Comparison of ENCODE assay signal across 17 cellular contexts in the genomic region with DNA sequence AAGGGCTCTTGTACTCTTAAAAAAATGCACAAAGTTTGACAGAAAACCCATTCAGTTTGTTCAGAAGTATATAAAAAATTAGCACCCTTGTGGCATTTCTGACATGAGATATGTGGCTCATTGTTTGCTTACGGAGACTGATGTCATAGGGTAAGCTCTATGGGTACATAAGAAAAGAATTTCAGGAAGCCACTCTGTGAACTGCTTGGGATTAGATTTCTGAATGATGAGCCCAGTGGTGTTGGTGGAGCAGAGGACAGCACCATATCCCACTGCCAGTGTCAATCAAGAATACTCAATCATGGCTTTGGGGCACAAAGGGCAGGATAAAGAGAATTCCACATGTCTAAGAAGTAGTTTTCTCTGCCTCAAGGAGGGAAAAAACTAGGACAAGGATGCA.
DNase-seq lines count a peak whose midpoint lies in the region; ATAC-seq and TF ChIP-seq lines count a peak whose summit lies in the region.
"Had no signal": no experiment of that assay in that cellular context is flagged by ENCODE, and none has a peak within 500 bp of the region (broad histone marks: within the 10 kb centered on the region; RNA-seq: fewer than 3 reads in every experiment).

No MANE protein-coding gene starts in this region.

- POLR2A ChIA-PET in WTC11 (lab: Charles Lee): no interaction called here

- ATAC-seq in WTC11 (no peak; the same call in 1 of the 2 replicates), HG03045 (IDR thresholded peaks at IDR 0.05; ENCODE audit: unreplicated experiment) (no peak), GM19023 (IDR thresholded peaks at IDR 0.05; ENCODE audit: unreplicated experiment) (no peak)
- ATAC-seq: psoas muscle; stimulated activated naive CD8-positive, alpha-beta T cell treated with anti-CD3 and anti-CD28 coated beads, Interleukin-15, Interleukin-2, amounts not matched to agents 100 U/mL and 50 U/mL, for 24 hours had no signal

- no peaks in the 10 kb centered on the region for H3K27me3 Mint-ChIP-seq in WTC11 (ENCODE audit: low read depth)

- H3K27ac ChIP-seq in vagina (no peak overlapping the region), stomach (no peak overlapping the region)
- H3K27ac ChIP-seq: psoas muscle had no signal

- H3K9me3 ChIP-seq in vagina (no peaks in the 10 kb centered on the region), stomach (no peaks in the 10 kb centered on the region)
- H3K9me3 ChIP-seq: psoas muscle had no signal

- TF ChIP-seq CTCF in WTC11 (IDR thresholded peaks at IDR 0.05) (no peak), fibroblast of villous mesenchyme (IDR thresholded peaks at IDR 0.05; ENCODE audit: insufficient read depth, low read depth, low read length) (no peak), vagina (IDR thresholded peaks at IDR 0.05) (no peak), stomach (IDR thresholded peaks at IDR 0.05) (no peak)

- H3K27me3 ChIP-seq in vagina (no peaks in the 10 kb centered on the region), stomach (no peaks in the 10 kb centered on the region)

- no peaks in the 10 kb centered on the region for H3K4me1 ChIP-seq in vagina
- H3K4me1 ChIP-seq in stomach: no peaks in the 10 kb centered on the region
- H3K4me1 ChIP-seq: psoas muscle had no signal

- H3K36me3 ChIP-seq in vagina (no peaks in the 10 kb centered on the region), stomach (no peaks in the 10 kb centered on the region)

- DNase-seq in H4 (ENCODE audit: low spot score) (peak; percentile 19), WTC11 (ENCODE audit: low spot score) (no peak), fibroblast of villous mesenchyme (ENCODE audit: low read depth) (peak; percentile 17), retina (peak; percentile 4), vagina (ENCODE audit: extremely low spot score in 2 of 2) (no peak), stomach (no peak)
- DNase-seq: CD4-positive, CD25-positive, alpha-beta regulatory T cell; hippocampal formation; mammary epithelial cell; NCI-H1105; NCI-H774; psoas muscle; SIG-M5; stimulated activated CD4-positive, alpha-beta T cell treated with anti-CD3 and anti-CD28 coated beads, Interleukin-2, amount 100 ng/mL, for 48 hours; stimulated activated naive CD8-positive, alpha-beta T cell treated with anti-CD3 and anti-CD28 coated beads, Interleukin-15, Interleukin-2, amounts not matched to agents 100 U/mL and 50 U/mL, for 24 hours had no signal

- no peak for TF ChIP-seq EP300 in stomach (IDR thresholded peaks at IDR 0.05)

- TF ChIP-seq POLR2A in vagina (IDR thresholded peaks at IDR 0.05): no peak
- no peak for TF ChIP-seq POLR2A in stomach (IDR thresholded peaks at IDR 0.05)

- peaks cover 11% of the 10 kb centered on the region for H3K9me3 Mint-ChIP-seq in WTC11

- H3K4me3 Mint-ChIP-seq in WTC11: no peak overlapping the region
- H3K4me3 Mint-ChIP-seq: CD4-positive, CD25-positive, alpha-beta regulatory T cell had no signal

- H3K4me3 ChIP-seq in fibroblast of villous mesenchyme (ENCODE audit: low read depth, low read length) (no peak overlapping the region), vagina (no peak overlapping the region), stomach (no peak overlapping the region)
- H3K4me3 ChIP-seq: psoas muscle had no signal

- 63 to 77% (median 67%) methylated on average over 1 of the region's 1 CpG for WGBS in stomach, 5 donors

- no peaks in the 10 kb centered on the region for H3K36me3 Mint-ChIP-seq in WTC11
- H3K36me3 Mint-ChIP-seq: CD4-positive, CD25-positive, alpha-beta regulatory T cell had no signal

- CTCF ChIA-PET in WTC11 (lab: Charles Lee): no interaction called here

- peaks cover 23% of the 10 kb centered on the region for H3K4me1 Mint-ChIP-seq in WTC11
- H3K4me1 Mint-ChIP-seq: CD4-positive, CD25-positive, alpha-beta regulatory T cell had no signal

- intact Hi-C loops in vagina (cut with DNase I): no loop called here
- intact Hi-C loops in stomach (cut with DNase I; ENCODE audit: low total_unique reads): no loop called here

- H3K27ac Mint-ChIP-seq in WTC11: peak overlapping the region; percentile 45; the same call in 1 of the 2 replicates
- H3K27ac Mint-ChIP-seq: CD4-positive, CD25-positive, alpha-beta regulatory T cell had no signal

TF ChIP-seq in WTC11, 78 proteins besides CTCF, POLR2A, EP300 and RAD21:
- TF ChIP-seq, protein P1, sequence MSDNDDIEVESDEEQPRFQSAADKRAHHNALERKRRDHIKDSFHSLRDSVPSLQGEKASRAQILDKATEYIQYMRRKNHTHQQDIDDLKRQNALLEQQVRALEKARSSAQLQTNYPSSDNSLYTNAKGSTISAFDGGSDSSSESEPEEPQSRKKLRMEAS (CRISPR knock-in tag; IDR thresholded peaks at IDR 0.05): no peak
- TF ChIP-seq, protein P2, sequence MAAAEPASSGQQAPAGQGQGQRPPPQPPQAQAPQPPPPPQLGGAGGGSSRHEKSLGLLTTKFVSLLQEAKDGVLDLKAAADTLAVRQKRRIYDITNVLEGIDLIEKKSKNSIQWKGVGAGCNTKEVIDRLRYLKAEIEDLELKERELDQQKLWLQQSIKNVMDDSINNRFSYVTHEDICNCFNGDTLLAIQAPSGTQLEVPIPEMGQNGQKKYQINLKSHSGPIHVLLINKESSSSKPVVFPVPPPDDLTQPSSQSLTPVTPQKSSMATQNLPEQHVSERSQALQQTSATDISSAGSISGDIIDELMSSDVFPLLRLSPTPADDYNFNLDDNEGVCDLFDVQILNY (CRISPR knock-in tag; IDR thresholded peaks at IDR 0.05): no peak
- TF ChIP-seq ESRRA (CRISPR knock-in tag; IDR thresholded peaks at IDR 0.05; ENCODE audit: borderline replicate concordance) (no peak), ZNF671 (CRISPR knock-in tag; IDR thresholded peaks at IDR 0.05) (no peak), ELF4 (CRISPR knock-in tag; IDR thresholded peaks at IDR 0.05; ENCODE audit: low read depth) (no peak), NFATC4 (CRISPR knock-in tag; IDR thresholded peaks at IDR 0.05) (no peak), MYBL2 (CRISPR knock-in tag; IDR thresholded peaks at IDR 0.05) (no peak), FOXP1 (CRISPR knock-in tag; IDR thresholded peaks at IDR 0.05; ENCODE audit: borderline replicate concordance) (no peak), ZNF138 (CRISPR knock-in tag; conservative IDR thresholded peaks at IDR 0.05) (no peak), NFYB (CRISPR knock-in tag; conservative IDR thresholded peaks at IDR 0.05; ENCODE audit: low read depth) (no peak), ZNF317 (CRISPR knock-in tag; IDR thresholded peaks at IDR 0.05; ENCODE audit: borderline replicate concordance, low read depth) (no peak)
- TF ChIP-seq, protein P3, sequence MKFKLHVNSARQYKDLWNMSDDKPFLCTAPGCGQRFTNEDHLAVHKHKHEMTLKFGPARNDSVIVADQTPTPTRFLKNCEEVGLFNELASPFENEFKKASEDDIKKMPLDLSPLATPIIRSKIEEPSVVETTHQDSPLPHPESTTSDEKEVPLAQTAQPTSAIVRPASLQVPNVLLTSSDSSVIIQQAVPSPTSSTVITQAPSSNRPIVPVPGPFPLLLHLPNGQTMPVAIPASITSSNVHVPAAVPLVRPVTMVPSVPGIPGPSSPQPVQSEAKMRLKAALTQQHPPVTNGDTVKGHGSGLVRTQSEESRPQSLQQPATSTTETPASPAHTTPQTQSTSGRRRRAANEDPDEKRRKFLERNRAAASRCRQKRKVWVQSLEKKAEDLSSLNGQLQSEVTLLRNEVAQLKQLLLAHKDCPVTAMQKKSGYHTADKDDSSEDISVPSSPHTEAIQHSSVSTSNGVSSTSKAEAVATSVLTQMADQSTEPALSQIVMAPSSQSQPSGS (CRISPR knock-in tag; IDR thresholded peaks at IDR 0.05; ENCODE audit: borderline replicate concordance, low read depth): no peak
- TF ChIP-seq, protein P4, sequence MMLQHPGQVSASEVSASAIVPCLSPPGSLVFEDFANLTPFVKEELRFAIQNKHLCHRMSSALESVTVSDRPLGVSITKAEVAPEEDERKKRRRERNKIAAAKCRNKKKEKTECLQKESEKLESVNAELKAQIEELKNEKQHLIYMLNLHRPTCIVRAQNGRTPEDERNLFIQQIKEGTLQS (CRISPR knock-in tag; conservative IDR thresholded peaks at IDR 0.05): no peak
- TF ChIP-seq, protein P5, sequence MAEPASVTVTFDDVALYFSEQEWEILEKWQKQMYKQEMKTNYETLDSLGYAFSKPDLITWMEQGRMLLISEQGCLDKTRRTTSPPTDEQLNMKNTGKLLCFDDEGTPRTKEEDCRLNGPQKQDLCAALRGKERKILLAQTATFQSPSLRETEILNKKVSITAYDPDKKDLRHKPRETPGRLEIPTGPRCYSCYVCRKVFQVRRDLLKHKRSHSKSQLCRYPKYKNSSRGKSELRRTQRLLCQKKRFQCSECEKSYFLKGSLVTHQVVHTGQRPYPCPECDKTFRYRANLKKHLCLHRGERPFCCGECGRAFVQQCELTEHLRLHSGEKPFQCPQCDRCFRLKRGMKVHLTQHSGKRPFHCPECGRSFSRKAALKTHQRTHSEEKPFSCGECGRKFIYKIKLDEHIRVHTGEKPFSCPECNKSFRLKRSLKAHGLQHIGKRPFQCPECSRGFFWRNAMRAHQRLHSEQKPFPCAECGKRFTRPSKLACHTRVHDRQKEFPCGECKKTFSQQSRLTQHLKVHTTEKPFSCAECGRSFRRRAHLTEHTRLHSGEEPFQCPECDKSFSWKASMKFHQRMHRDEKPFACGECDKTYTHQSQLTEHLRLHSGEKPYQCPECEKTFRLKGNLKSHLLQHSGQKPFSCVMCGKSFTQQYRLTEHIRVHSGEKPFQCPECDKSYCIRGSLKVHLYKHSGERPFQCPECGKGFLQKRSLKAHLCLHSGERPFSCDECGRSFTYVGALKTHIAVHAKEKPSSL (CRISPR knock-in tag; conservative IDR thresholded peaks at IDR 0.05): no peak
- TF ChIP-seq, protein P6, sequence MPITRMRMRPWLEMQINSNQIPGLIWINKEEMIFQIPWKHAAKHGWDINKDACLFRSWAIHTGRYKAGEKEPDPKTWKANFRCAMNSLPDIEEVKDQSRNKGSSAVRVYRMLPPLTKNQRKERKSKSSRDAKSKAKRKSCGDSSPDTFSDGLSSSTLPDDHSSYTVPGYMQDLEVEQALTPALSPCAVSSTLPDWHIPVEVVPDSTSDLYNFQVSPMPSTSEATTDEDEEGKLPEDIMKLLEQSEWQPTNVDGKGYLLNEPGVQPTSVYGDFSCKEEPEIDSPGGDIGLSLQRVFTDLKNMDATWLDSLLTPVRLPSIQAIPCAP (CRISPR knock-in tag; IDR thresholded peaks at IDR 0.05): no peak

Comparison
In these comparisons a context has a peak if more than half of its experiments do, and no peak if none do; other contexts are left out.
1. DNase-seq: peak in H4 (single experiment), fibroblast of villous mesenchyme (single experiment) and retina (single experiment); none in WTC11 (single experiment), vagina (0 of 2) and stomach (single experiment).